In genomic region chr15:82066455-82066854, GRCh38 we compare ENCODE assay signal across 30 cellular contexts.
"Had no signal": no experiment of that assay in that cellular context is flagged by ENCODE, and none has a peak within 500 bp of the region (broad histone marks: within the 10 kb centered on the region; RNA-seq: fewer than 3 reads in every experiment).

No MANE protein-coding gene starts in this region.

- H3K27ac ChIP-seq: coronary artery, esophagus muscularis mucosa, foreskin keratinocyte, gastroesophageal sphincter, heart left ventricle, left ventricle myocardium inferior, lower lobe of right lung, neutrophil, parathyroid adenoma, prostate gland, right atrium auricular region, sigmoid colon, skin epidermis, spleen, thoracic aorta, tibial nerve, upper lobe of left lung, uterus had no signal

- H3K27ac Mint-ChIP-seq: immature natural killer cell; natural killer cell; stimulated activated memory B cell treated with anti-CD40 and anti-IgM and Interleukin-4, amounts not matched to agents 10 μg/mL and 1 μg/mL and 100 μg/mL, for 72 hours; stimulated activated naive CD8-positive, alpha-beta T cell treated with anti-CD3 and anti-CD28 coated beads, Interleukin-15, Interleukin-2, amounts not matched to agents 100 ng/mL and 50 ng/mL, for 24 hours had no signal

- H3K36me3 ChIP-seq: esophagus muscularis mucosa, gastroesophageal sphincter, heart left ventricle, left ventricle myocardium inferior, lower lobe of right lung, neutrophil, prostate gland, right atrium auricular region, sigmoid colon, spleen, thoracic aorta, tibial nerve, upper lobe of left lung, uterus had no signal

- FAIRE-seq: endothelial cell of umbilical vein had no signal

- H3K4me3 ChIP-seq: coronary artery, esophagus muscularis mucosa, gastroesophageal sphincter, heart left ventricle, left ventricle myocardium inferior, lower lobe of right lung, prostate gland, right atrium auricular region, sigmoid colon, skin epidermis, spleen, thoracic aorta, tibial nerve, upper lobe of left lung, uterus had no signal

- H3K79me2 ChIP-seq: parathyroid adenoma had no signal

- H3K36me3 Mint-ChIP-seq: immature natural killer cell; natural killer cell; stimulated activated memory B cell treated with anti-CD40 and anti-IgM and Interleukin-4, amounts not matched to agents 10 μg/mL and 1 μg/mL and 100 μg/mL, for 72 hours had no signal

- H3K9me3 Mint-ChIP-seq: immature natural killer cell; natural killer cell; stimulated activated memory B cell treated with anti-CD40 and anti-IgM and Interleukin-4, amounts not matched to agents 10 μg/mL and 1 μg/mL and 100 μg/mL, for 72 hours; stimulated activated naive CD8-positive, alpha-beta T cell treated with anti-CD3 and anti-CD28 coated beads, Interleukin-15, Interleukin-2, amounts not matched to agents 100 ng/mL and 50 ng/mL, for 24 hours had no signal

- H3K9me3 ChIP-seq: esophagus muscularis mucosa, gastroesophageal sphincter, heart left ventricle, left ventricle myocardium inferior, lower lobe of right lung, neutrophil, prostate gland, right atrium auricular region, sigmoid colon, spleen, thoracic aorta, tibial nerve, upper lobe of left lung, uterus had no signal

- H3K27me3 ChIP-seq: right atrium auricular region, upper lobe of left lung, uterus had no signal

- DNase-seq: dermis blood vessel endothelial cell; effector memory CD4-positive, alpha-beta T cell; foreskin keratinocyte; heart left ventricle; hippocampal formation; immature natural killer cell; islet precursor cell; kidney glomerular epithelial cell; left colon; left ventricle myocardium inferior; lower lobe of right lung; natural killer cell; sigmoid colon; spleen; stimulated activated CD4-positive, alpha-beta T cell treated with anti-CD3 and anti-CD28 coated beads, Interleukin-4, amount 100 ng/mL, for 4 hours; upper lobe of left lung; uterus had no signal

- ATAC-seq: foreskin keratinocyte; gastroesophageal sphincter; heart left ventricle; left colon; lower lobe of right lung; natural killer cell; stimulated activated memory B cell treated with anti-CD40 and anti-IgM and Interleukin-4, amounts not matched to agents 10 μg/mL and 1 μg/mL and 100 μg/mL, for 72 hours had no signal

- H3K4me3 Mint-ChIP-seq: immature natural killer cell; natural killer cell; stimulated activated memory B cell treated with anti-CD40 and anti-IgM and Interleukin-4, amounts not matched to agents 10 μg/mL and 1 μg/mL and 100 μg/mL, for 72 hours; stimulated activated naive CD8-positive, alpha-beta T cell treated with anti-CD3 and anti-CD28 coated beads, Interleukin-15, Interleukin-2, amounts not matched to agents 100 ng/mL and 50 ng/mL, for 24 hours had no signal

- H3K4me1 Mint-ChIP-seq: immature natural killer cell; natural killer cell; stimulated activated memory B cell treated with anti-CD40 and anti-IgM and Interleukin-4, amounts not matched to agents 10 μg/mL and 1 μg/mL and 100 μg/mL, for 72 hours had no signal

- H3K4me1 ChIP-seq: esophagus muscularis mucosa, foreskin keratinocyte, gastroesophageal sphincter, heart left ventricle, left ventricle myocardium inferior, lower lobe of right lung, parathyroid adenoma, prostate gland, right atrium auricular region, sigmoid colon, tibial nerve, upper lobe of left lung, uterus had no signal

- H3K9ac ChIP-seq: parathyroid adenoma had no signal
